In the genomic region with DNA sequence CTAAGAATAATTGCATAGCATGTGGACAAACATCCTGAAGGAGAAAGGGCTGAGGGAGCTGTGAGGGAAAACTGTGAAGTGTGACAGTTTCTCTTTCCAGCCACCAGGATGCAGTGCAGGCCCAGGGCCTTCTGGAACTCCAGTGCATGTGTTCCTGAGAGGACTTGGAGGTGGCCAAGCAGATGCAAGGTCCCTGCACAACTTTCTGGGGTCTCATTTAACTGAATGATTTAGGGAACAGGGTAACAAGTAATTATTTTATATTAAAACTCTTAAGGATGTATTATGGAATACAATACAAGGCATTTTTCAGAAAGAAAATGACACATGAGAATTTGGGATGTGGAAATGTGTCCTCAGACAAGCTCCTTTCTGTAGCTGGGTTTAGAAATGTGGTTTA, we compare ENCODE assay signal across 8 cellular contexts.
A peak's percentile ranks its signal among the peaks of the same experiment; 100 is the strongest.
DNase-seq lines count a peak whose midpoint lies in the region; ATAC-seq and TF ChIP-seq lines count a peak whose summit lies in the region.

No MANE protein-coding gene starts in this region.

- H3K4me1 ChIP-seq in ACC112 (ENCODE audit: control insufficient read depth, insufficient read depth, low read length, unreplicated experiment): no peaks in the 10 kb centered on the region

- no peaks in the 10 kb centered on the region for H3K36me3 ChIP-seq in ACC112 (ENCODE audit: insufficient read depth, low read length)

- CTCF ChIA-PET in activated CD4-positive, alpha-beta memory T cell treated with anti-CD3 and anti-CD28 coated beads for 36 hours (lab: Charles Lee): interaction anchor here (0.6 to 4.2 kb wide), 10 partner anchors 15 to 165 kb away, joined by 3 to 36 read pairs (median 4); a partner anchor contains a TSS

- H3K27me3 ChIP-seq in ACC112 (ENCODE audit: insufficient read depth, low read length): no peaks in the 10 kb centered on the region

- no peaks in the 10 kb centered on the region for H3K4me1 Mint-ChIP-seq in activated CD4-positive, alpha-beta memory T cell treated with anti-CD3 and anti-CD28 coated beads for 36 hours (ENCODE audit: low read depth)
- H3K4me1 Mint-ChIP-seq in neural crest cell: no peaks in the 10 kb centered on the region

- ATAC-seq in HG03095 (IDR thresholded peaks at IDR 0.05; ENCODE audit: unreplicated experiment): peak; percentile 81

- no peak overlapping the region for H3K4me3 Mint-ChIP-seq in activated CD4-positive, alpha-beta memory T cell treated with anti-CD3 and anti-CD28 coated beads for 36 hours
- no peak overlapping the region for H3K4me3 Mint-ChIP-seq in neural crest cell

- no peaks in the 10 kb centered on the region for H3K27me3 Mint-ChIP-seq in activated CD4-positive, alpha-beta memory T cell treated with anti-CD3 and anti-CD28 coated beads for 36 hours
- H3K27me3 Mint-ChIP-seq in neural crest cell (ENCODE audit: low read depth): peaks cover 25% of the 10 kb centered on the region

- H3K27ac Mint-ChIP-seq in activated CD4-positive, alpha-beta memory T cell treated with anti-CD3 and anti-CD28 coated beads for 36 hours: no peak overlapping the region
- no peak overlapping the region for H3K27ac Mint-ChIP-seq in neural crest cell (ENCODE audit: unreplicated experiment)

- H2AFZ ChIP-seq in ACC112 (ENCODE audit: low read length, unreplicated experiment): peak overlapping the region; percentile 32

- intact Hi-C loops in activated CD4-positive, alpha-beta memory T cell treated with anti-CD3 and anti-CD28 coated beads for 36 hours (cut with micrococcal nuclease): loop anchor here (1.0 kb wide), 2 partner anchors 145 to 150 kb away; a partner anchor contains a TSS

- no peaks in the 10 kb centered on the region for H3K36me3 Mint-ChIP-seq in activated CD4-positive, alpha-beta memory T cell treated with anti-CD3 and anti-CD28 coated beads for 36 hours
- H3K36me3 Mint-ChIP-seq in neural crest cell (ENCODE audit: low read depth): no peaks in the 10 kb centered on the region

- POLR2A ChIA-PET in activated CD4-positive, alpha-beta memory T cell treated with anti-CD3 and anti-CD28 coated beads for 36 hours (lab: Charles Lee): no interaction called here

- no peak overlapping the region for H3K4me3 ChIP-seq in ACC112 (ENCODE audit: low read depth, low read length)

- H3K9me3 Mint-ChIP-seq in activated CD4-positive, alpha-beta memory T cell treated with anti-CD3 and anti-CD28 coated beads for 36 hours: no peaks in the 10 kb centered on the region
- no peaks in the 10 kb centered on the region for H3K9me3 Mint-ChIP-seq in neural crest cell

- H3K27ac ChIP-seq in ACC112 (ENCODE audit: low read depth, low read length): no peak overlapping the region

- H3K79me2 ChIP-seq in ACC112 (ENCODE audit: control insufficient read depth, insufficient read depth, low read length, unreplicated experiment): no peaks in the 10 kb centered on the region

- DNase-seq in NCI-H460 (ENCODE audit: extremely low read depth, low read depth): peak; percentile 40
- DNase-seq in activated CD4-positive, alpha-beta memory T cell treated with anti-CD3 and anti-CD28 coated beads for 36 hours: peak; percentile 51
- DNase-seq in fibroblast of gingiva (ENCODE audit: low read depth): peak; percentile 66
- DNase-seq in neural crest cell (ENCODE audit: low read depth, low spot score): peak; percentile 19
- DNase-seq in NK-92 treated with Interleukin-12 subunit alpha and Interleukin-12 subunit beta, amount 100 ng/mL, for 24 hours (lab: John Stamatoyannopoulos, UW): no peak

- TF ChIP-seq CTCF in GM12874 (IDR thresholded peaks at IDR 0.05; ENCODE audit: insufficient read depth, low read depth, low read length) (peak; percentile 53), neural crest cell (conservative IDR thresholded peaks at IDR 0.05) (peak; percentile 80)
